ENCODE assay signal across 1 cellular context in the genomic region with DNA sequence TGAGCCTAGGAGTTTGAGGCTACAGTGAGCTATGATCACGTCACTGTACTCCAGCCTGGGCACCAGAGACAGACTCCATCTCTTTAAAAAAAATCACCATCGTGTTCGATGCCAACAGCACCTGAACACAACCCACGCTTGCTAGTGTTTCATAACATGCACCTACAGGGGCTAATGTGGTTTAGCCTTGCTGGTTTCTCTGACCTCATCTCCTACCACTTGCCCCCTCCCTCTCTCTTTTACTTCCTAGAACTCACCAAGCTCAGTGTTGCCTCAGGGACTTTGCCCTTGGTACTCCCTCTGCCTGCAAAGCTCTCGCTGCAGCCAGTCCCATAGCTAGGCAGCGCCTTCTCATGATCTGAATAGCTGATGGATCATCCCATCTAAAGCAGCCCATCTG.
A peak's percentile ranks its signal among the peaks of the same experiment; 100 is the strongest.
TF ChIP-seq lines count a peak whose summit lies in the region.

No MANE protein-coding gene starts in this region.

TF ChIP-seq in HepG2, 621 proteins besides CTCF, POLR2A, EP300 and RAD21 (continued from another document and continues in another):
- TF ChIP-seq, protein P1, sequence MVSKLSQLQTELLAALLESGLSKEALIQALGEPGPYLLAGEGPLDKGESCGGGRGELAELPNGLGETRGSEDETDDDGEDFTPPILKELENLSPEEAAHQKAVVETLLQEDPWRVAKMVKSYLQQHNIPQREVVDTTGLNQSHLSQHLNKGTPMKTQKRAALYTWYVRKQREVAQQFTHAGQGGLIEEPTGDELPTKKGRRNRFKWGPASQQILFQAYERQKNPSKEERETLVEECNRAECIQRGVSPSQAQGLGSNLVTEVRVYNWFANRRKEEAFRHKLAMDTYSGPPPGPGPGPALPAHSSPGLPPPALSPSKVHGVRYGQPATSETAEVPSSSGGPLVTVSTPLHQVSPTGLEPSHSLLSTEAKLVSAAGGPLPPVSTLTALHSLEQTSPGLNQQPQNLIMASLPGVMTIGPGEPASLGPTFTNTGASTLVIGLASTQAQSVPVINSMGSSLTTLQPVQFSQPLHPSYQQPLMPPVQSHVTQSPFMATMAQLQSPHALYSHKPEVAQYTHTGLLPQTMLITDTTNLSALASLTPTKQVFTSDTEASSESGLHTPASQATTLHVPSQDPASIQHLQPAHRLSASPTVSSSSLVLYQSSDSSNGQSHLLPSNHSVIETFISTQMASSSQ (IDR thresholded peaks at IDR 0.05; ENCODE audit: low read depth) = no peak
- TF ChIP-seq, protein P1 (CRISPR knock-in tag; IDR thresholded peaks at IDR 0.05; ENCODE audit: borderline replicate concordance) = no peak
- TF ChIP-seq, protein P2, sequence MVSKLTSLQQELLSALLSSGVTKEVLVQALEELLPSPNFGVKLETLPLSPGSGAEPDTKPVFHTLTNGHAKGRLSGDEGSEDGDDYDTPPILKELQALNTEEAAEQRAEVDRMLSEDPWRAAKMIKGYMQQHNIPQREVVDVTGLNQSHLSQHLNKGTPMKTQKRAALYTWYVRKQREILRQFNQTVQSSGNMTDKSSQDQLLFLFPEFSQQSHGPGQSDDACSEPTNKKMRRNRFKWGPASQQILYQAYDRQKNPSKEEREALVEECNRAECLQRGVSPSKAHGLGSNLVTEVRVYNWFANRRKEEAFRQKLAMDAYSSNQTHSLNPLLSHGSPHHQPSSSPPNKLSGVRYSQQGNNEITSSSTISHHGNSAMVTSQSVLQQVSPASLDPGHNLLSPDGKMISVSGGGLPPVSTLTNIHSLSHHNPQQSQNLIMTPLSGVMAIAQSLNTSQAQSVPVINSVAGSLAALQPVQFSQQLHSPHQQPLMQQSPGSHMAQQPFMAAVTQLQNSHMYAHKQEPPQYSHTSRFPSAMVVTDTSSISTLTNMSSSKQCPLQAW (CRISPR knock-in tag; IDR thresholded peaks at IDR 0.05) = no peak
- TF ChIP-seq, protein P3, sequence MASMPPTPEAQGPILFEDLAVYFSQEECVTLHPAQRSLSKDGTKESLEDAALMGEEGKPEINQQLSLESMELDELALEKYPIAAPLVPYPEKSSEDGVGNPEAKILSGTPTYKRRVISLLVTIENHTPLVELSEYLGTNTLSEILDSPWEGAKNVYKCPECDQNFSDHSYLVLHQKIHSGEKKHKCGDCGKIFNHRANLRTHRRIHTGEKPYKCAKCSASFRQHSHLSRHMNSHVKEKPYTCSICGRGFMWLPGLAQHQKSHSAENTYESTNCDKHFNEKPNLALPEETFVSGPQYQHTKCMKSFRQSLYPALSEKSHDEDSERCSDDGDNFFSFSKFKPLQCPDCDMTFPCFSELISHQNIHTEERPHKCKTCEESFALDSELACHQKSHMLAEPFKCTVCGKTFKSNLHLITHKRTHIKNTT (CRISPR knock-in tag; IDR thresholded peaks at IDR 0.05) = no peak
- TF ChIP-seq TEAD2 (CRISPR knock-in tag; IDR thresholded peaks at IDR 0.05) = no peak
- TF ChIP-seq BRD4 (CRISPR knock-in tag; IDR thresholded peaks at IDR 0.05) = no peak
- TF ChIP-seq ZNF605 (CRISPR knock-in tag; IDR thresholded peaks at IDR 0.05) = no peak
- no peak for TF ChIP-seq NFYB (CRISPR knock-in tag; IDR thresholded peaks at IDR 0.05)
- TF ChIP-seq ZNF3 (CRISPR knock-in tag; IDR thresholded peaks at IDR 0.05) = no peak
- no peak for TF ChIP-seq ZFP36L1 (CRISPR knock-in tag; IDR thresholded peaks at IDR 0.05)
- no peak for TF ChIP-seq ARNTL (CRISPR knock-in tag; IDR thresholded peaks at IDR 0.05)
- no peak for TF ChIP-seq NFRKB (IDR thresholded peaks at IDR 0.05)
- TF ChIP-seq ZNF20 (CRISPR knock-in tag; IDR thresholded peaks at IDR 0.05) = no peak
- no peak for TF ChIP-seq KMT2B (CRISPR knock-in tag; IDR thresholded peaks at IDR 0.05)
- TF ChIP-seq, protein P4, sequence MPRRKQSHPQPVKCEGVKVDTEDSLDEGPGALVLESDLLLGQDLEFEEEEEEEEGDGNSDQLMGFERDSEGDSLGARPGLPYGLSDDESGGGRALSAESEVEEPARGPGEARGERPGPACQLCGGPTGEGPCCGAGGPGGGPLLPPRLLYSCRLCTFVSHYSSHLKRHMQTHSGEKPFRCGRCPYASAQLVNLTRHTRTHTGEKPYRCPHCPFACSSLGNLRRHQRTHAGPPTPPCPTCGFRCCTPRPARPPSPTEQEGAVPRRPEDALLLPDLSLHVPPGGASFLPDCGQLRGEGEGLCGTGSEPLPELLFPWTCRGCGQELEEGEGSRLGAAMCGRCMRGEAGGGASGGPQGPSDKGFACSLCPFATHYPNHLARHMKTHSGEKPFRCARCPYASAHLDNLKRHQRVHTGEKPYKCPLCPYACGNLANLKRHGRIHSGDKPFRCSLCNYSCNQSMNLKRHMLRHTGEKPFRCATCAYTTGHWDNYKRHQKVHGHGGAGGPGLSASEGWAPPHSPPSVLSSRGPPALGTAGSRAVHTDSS (CRISPR knock-in tag; conservative IDR thresholded peaks at IDR 0.05) = no peak
- no peak for TF ChIP-seq GPN1 (CRISPR knock-in tag; IDR thresholded peaks at IDR 0.05; ENCODE audit: borderline replicate concordance)
- 0 out of 2 replicates have a peak, but pooled peaks have one; percentile 38 for TF ChIP-seq PHF20 (CRISPR knock-in tag; IDR thresholded peaks at IDR 0.05)
- no peak for TF ChIP-seq GATA4 (IDR thresholded peaks at IDR 0.05; ENCODE audit: borderline replicate concordance, low read depth)
- TF ChIP-seq, protein P5, sequence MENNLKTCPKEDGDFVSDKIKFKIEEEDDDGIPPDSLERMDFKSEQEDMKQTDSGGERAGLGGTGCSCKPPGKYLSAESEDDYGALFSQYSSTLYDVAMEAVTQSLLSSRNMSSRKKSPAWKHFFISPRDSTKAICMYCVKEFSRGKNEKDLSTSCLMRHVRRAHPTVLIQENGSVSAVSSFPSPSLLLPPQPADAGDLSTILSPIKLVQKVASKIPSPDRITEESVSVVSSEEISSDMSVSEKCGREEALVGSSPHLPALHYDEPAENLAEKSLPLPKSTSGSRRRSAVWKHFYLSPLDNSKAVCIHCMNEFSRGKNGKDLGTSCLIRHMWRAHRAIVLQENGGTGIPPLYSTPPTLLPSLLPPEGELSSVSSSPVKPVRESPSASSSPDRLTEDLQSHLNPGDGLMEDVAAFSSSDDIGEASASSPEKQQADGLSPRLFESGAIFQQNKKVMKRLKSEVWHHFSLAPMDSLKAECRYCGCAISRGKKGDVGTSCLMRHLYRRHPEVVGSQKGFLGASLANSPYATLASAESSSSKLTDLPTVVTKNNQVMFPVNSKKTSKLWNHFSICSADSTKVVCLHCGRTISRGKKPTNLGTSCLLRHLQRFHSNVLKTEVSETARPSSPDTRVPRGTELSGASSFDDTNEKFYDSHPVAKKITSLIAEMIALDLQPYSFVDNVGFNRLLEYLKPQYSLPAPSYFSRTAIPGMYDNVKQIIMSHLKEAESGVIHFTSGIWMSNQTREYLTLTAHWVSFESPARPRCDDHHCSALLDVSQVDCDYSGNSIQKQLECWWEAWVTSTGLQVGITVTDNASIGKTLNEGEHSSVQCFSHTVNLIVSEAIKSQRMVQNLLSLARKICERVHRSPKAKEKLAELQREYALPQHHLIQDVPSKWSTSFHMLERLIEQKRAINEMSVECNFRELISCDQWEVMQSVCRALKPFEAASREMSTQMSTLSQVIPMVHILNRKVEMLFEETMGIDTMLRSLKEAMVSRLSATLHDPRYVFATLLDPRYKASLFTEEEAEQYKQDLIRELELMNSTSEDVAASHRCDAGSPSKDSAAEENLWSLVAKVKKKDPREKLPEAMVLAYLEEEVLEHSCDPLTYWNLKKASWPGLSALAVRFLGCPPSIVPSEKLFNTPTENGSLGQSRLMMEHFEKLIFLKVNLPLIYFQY (CRISPR knock-in tag; IDR thresholded peaks at IDR 0.05; ENCODE audit: borderline replicate concordance) = no peak
- TF ChIP-seq, protein P6, sequence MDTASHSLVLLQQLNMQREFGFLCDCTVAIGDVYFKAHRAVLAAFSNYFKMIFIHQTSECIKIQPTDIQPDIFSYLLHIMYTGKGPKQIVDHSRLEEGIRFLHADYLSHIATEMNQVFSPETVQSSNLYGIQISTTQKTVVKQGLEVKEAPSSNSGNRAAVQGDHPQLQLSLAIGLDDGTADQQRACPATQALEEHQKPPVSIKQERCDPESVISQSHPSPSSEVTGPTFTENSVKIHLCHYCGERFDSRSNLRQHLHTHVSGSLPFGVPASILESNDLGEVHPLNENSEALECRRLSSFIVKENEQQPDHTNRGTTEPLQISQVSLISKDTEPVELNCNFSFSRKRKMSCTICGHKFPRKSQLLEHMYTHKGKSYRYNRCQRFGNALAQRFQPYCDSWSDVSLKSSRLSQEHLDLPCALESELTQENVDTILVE (CRISPR knock-in tag; IDR thresholded peaks at IDR 0.05) = 0 out of 2 replicates have a peak, but pooled peaks have one; percentile 28
- no peak for TF ChIP-seq DPF2 (CRISPR knock-in tag; IDR thresholded peaks at IDR 0.05; ENCODE audit: borderline replicate concordance, low read depth)
- TF ChIP-seq ZNF432 (CRISPR knock-in tag; IDR thresholded peaks at IDR 0.05; ENCODE audit: borderline replicate concordance) = no peak
- TF ChIP-seq KAT7 (CRISPR knock-in tag; IDR thresholded peaks at IDR 0.05; ENCODE audit: borderline replicate concordance) = no peak
- TF ChIP-seq ATM (IDR thresholded peaks at IDR 0.05; ENCODE audit: borderline replicate concordance) = no peak
- no peak for TF ChIP-seq ZNF251 (CRISPR knock-in tag; IDR thresholded peaks at IDR 0.05)
- TF ChIP-seq SRSF9 (IDR thresholded peaks at IDR 0.05; ENCODE audit: borderline replicate concordance, insufficient read depth, low read depth, low read length, poor library complexity, severe bottlenecking) = no peak
- TF ChIP-seq TGIF2 (CRISPR knock-in tag; IDR thresholded peaks at IDR 0.05) = no peak
- TF ChIP-seq ZNF629 (CRISPR knock-in tag; conservative IDR thresholded peaks at IDR 0.05) = no peak
- TF ChIP-seq ISX (CRISPR knock-in tag; conservative IDR thresholded peaks at IDR 0.05) = no peak
- no peak for TF ChIP-seq ZBTB1 (CRISPR knock-in tag; IDR thresholded peaks at IDR 0.05; ENCODE audit: borderline replicate concordance)
- no peak for TF ChIP-seq YEATS2 (CRISPR knock-in tag; IDR thresholded peaks at IDR 0.05; ENCODE audit: borderline replicate concordance)
- no peak for TF ChIP-seq PRPF4 (IDR thresholded peaks at IDR 0.05; ENCODE audit: low read depth, low read length, poor library complexity, severe bottlenecking)
- TF ChIP-seq, protein P7, sequence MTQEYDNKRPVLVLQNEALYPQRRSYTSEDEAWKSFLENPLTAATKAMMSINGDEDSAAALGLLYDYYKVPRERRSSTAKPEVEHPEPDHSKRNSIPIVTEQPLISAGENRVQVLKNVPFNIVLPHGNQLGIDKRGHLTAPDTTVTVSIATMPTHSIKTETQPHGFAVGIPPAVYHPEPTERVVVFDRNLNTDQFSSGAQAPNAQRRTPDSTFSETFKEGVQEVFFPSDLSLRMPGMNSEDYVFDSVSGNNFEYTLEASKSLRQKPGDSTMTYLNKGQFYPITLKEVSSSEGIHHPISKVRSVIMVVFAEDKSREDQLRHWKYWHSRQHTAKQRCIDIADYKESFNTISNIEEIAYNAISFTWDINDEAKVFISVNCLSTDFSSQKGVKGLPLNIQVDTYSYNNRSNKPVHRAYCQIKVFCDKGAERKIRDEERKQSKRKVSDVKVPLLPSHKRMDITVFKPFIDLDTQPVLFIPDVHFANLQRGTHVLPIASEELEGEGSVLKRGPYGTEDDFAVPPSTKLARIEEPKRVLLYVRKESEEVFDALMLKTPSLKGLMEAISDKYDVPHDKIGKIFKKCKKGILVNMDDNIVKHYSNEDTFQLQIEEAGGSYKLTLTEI (CRISPR knock-in tag; conservative IDR thresholded peaks at IDR 0.05) = no peak
- TF ChIP-seq ZNF263 (CRISPR knock-in tag; IDR thresholded peaks at IDR 0.05) = no peak
- no peak for TF ChIP-seq ZNF782 (CRISPR knock-in tag; IDR thresholded peaks at IDR 0.05; ENCODE audit: borderline replicate concordance)
- peak; percentile 50; the same call in 1 of the 2 replicates for TF ChIP-seq HOXA3 (CRISPR knock-in tag; IDR thresholded peaks at IDR 0.05)
- TF ChIP-seq ZNF670 (CRISPR knock-in tag; IDR thresholded peaks at IDR 0.05; ENCODE audit: borderline replicate concordance) = no peak
- TF ChIP-seq, protein P8, sequence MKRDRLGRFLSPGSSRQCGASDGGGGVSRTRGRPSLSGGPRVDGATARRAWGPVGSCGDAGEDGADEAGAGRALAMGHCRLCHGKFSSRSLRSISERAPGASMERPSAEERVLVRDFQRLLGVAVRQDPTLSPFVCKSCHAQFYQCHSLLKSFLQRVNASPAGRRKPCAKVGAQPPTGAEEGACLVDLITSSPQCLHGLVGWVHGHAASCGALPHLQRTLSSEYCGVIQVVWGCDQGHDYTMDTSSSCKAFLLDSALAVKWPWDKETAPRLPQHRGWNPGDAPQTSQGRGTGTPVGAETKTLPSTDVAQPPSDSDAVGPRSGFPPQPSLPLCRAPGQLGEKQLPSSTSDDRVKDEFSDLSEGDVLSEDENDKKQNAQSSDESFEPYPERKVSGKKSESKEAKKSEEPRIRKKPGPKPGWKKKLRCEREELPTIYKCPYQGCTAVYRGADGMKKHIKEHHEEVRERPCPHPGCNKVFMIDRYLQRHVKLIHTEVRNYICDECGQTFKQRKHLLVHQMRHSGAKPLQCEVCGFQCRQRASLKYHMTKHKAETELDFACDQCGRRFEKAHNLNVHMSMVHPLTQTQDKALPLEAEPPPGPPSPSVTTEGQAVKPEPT (CRISPR knock-in tag; IDR thresholded peaks at IDR 0.05; ENCODE audit: low read depth) = no peak
- TF ChIP-seq ZNF10 (CRISPR knock-in tag; IDR thresholded peaks at IDR 0.05; ENCODE audit: borderline replicate concordance, low read depth) = no peak
- no peak for TF ChIP-seq TRIM24 (CRISPR knock-in tag; IDR thresholded peaks at IDR 0.05)
- TF ChIP-seq, protein P9, sequence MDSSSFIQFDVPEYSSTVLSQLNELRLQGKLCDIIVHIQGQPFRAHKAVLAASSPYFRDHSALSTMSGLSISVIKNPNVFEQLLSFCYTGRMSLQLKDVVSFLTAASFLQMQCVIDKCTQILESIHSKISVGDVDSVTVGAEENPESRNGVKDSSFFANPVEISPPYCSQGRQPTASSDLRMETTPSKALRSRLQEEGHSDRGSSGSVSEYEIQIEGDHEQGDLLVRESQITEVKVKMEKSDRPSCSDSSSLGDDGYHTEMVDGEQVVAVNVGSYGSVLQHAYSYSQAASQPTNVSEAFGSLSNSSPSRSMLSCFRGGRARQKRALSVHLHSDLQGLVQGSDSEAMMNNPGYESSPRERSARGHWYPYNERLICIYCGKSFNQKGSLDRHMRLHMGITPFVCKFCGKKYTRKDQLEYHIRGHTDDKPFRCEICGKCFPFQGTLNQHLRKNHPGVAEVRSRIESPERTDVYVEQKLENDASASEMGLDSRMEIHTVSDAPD (CRISPR knock-in tag; IDR thresholded peaks at IDR 0.05) = no peak
- no peak for TF ChIP-seq ZNF737 (CRISPR knock-in tag; IDR thresholded peaks at IDR 0.05; ENCODE audit: borderline replicate concordance)
